In the genomic region with DNA sequence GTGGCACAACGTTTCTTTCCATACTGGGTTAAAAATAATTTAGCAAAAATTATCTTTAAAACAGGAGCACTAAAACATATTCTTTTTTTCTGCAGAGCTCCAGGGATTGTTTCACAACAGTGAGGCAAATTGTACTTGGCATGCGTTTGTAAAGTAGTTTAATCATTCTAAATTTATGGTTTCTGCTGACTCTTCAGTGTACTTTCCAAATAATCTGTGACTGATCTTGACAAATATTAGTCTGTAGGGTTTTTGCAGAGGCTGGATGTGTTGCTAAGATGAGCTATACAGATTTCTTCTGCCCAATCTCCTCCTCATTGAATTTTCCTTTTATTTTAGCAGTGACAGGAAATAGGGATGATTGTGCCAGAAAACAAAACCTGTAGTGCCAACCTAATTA, we compare ENCODE assay signal across 1 cellular context.
TF ChIP-seq lines count a peak whose summit lies in the region.

No MANE protein-coding gene starts in this region.

TF ChIP-seq in HepG2, 621 proteins besides CTCF, POLR2A, EP300 and RAD21 (continued from another document):
- TF ChIP-seq, protein P1, sequence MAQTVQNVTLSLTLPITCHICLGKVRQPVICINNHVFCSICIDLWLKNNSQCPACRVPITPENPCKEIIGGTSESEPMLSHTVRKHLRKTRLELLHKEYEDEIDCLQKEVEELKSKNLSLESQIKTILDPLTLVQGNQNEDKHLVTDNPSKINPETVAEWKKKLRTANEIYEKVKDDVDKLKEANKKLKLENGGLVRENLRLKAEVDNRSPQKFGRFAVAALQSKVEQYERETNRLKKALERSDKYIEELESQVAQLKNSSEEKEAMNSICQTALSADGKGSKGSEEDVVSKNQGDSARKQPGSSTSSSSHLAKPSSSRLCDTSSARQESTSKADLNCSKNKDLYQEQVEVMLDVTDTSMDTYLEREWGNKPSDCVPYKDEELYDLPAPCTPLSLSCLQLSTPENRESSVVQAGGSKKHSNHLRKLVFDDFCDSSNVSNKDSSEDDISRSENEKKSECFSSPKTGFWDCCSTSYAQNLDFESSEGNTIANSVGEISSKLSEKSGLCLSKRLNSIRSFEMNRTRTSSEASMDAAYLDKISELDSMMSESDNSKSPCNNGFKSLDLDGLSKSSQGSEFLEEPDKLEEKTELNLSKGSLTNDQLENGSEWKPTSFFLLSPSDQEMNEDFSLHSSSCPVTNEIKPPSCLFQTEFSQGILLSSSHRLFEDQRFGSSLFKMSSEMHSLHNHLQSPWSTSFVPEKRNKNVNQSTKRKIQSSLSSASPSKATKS (CRISPR knock-in tag; IDR thresholded peaks at IDR 0.05) = no peak
- TF ChIP-seq JUNB (CRISPR knock-in tag; IDR thresholded peaks at IDR 0.05; ENCODE audit: borderline replicate concordance) (no peak), ZNF460 (CRISPR knock-in tag; IDR thresholded peaks at IDR 0.05; ENCODE audit: borderline replicate concordance) (no peak), ZNF124 (CRISPR knock-in tag; IDR thresholded peaks at IDR 0.05) (no peak), HNRNPL (IDR thresholded peaks at IDR 0.05; ENCODE audit: low read depth, low read length) (no peak), TGIF2 (CRISPR knock-in tag; IDR thresholded peaks at IDR 0.05) (no peak)
- TF ChIP-seq, protein P2, sequence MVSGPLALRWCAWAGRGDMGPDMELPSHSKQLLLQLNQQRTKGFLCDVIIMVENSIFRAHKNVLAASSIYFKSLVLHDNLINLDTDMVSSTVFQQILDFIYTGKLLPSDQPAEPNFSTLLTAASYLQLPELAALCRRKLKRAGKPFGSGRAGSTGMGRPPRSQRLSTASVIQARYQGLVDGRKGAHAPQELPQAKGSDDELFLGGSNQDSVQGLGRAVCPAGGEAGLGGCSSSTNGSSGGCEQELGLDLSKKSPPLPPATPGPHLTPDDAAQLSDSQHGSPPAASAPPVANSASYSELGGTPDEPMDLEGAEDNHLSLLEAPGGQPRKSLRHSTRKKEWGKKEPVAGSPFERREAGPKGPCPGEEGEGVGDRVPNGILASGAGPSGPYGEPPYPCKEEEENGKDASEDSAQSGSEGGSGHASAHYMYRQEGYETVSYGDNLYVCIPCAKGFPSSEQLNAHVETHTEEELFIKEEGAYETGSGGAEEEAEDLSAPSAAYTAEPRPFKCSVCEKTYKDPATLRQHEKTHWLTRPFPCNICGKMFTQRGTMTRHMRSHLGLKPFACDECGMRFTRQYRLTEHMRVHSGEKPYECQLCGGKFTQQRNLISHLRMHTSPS (CRISPR knock-in tag; IDR thresholded peaks at IDR 0.05; ENCODE audit: low read depth) = no peak
